ENCODE assay signal across 25 cellular contexts in genomic region chr9:74524289-74524688, GRCh38. TPM values are rescaled to one million over a fixed set of nuclear protein-coding genes. Genes with fewer than 3 reads are reported as not detected.
"Had no signal": no experiment of that assay in that cellular context is flagged by ENCODE, and none has a peak within 500 bp of the region (broad histone marks: within the 10 kb centered on the region; RNA-seq: fewer than 3 reads in every experiment).

No MANE protein-coding gene starts in this region.

- H3K9ac ChIP-seq: KMS-11 had no signal

- H3K4me2 ChIP-seq: KMS-11 had no signal

- DNase-seq: Kasumi-1, MM.1S, NCI-H1092 treated with DMSO at 0.1 percent for 48 hours, NCI-H1436, NCI-H187, NCI-H2029, NCI-H2081 treated with DMSO at 0.1 percent for 48 hours, NCI-H2171, NCI-H226, NCI-H446, NCI-H510A, NCI-H524 treated with DMSO at 0.1 percent for 48 hours, NCI-H69, NCI-H774, PC-3, SHP77 treated with DMSO at 0.1 percent for 48 hours, SJCRH30, T-helper 1 cell, T-helper 17 cell had no signal

- H3K4me3 ChIP-seq: SJCRH30 had no signal

- H3K27ac Mint-ChIP-seq: T-helper 17 cell had no signal

- H3K9me3 ChIP-seq: SJCRH30 had no signal

- H3K27ac ChIP-seq: KMS-11, SJCRH30 had no signal

- H3K4me1 ChIP-seq: SJCRH30 had no signal

- H3K27me3 Mint-ChIP-seq: T-helper 17 cell had no signal

- ATAC-seq: Panc1, PC-3, Right ventricle myocardium inferior, SK-N-SH treated with all-trans-retinoic acid at 6 μM for 48 hours, T-helper 17 cell had no signal

- H3K4me3 Mint-ChIP-seq: T-helper 17 cell had no signal

RNA-seq across cellular contexts. Expression of gene RORB, which starts 27.2 kb away (rescaled TPM):
- total RNA-seq: HT-29, OCI-LY7, PC-3, SJCRH30, T-helper 17 cell had no signal
